Comparison of ENCODE assay signal across 15 cellular contexts in genomic region chr14:33765251-33765650, GRCh38.
DNase-seq lines count a peak whose midpoint lies in the region; ATAC-seq, FAIRE-seq and TF ChIP-seq lines count a peak whose summit lies in the region.
"Had no signal": no experiment of that assay in that cellular context is flagged by ENCODE, and none has a peak within 500 bp of the region (broad histone marks: within the 10 kb centered on the region; RNA-seq: fewer than 3 reads in every experiment).

No MANE protein-coding gene starts in this region.

- H3K14ac ChIP-seq in H1 (ENCODE audit: insufficient read length) = no peak overlapping the region

- no peaks in the 10 kb centered on the region for H4K20me1 ChIP-seq in H1 (replicated peaks in 1 of 2; ENCODE audit: control insufficient read depth in 1 of 2, insufficient read depth in 2 of 2, low read length in 2 of 2)

- no peak overlapping the region for H2BK15ac ChIP-seq in H1 (ENCODE audit: low read length)

- H3K9ac ChIP-seq in H1 (replicated peaks in 1 of 4; ENCODE audit: extremely low read depth in 1 of 4, low read depth in 3 of 4, low read length in 3 of 4) = no peak overlapping the region
- H3K9ac ChIP-seq: KMS-11 had no signal

- H3K79me2 ChIP-seq in H1 (ENCODE audit: control insufficient read depth in 1 of 2, insufficient read depth in 2 of 2, low read length in 2 of 2) = no peaks in the 10 kb centered on the region

- TF ChIP-seq POLR2A in H1 (IDR thresholded peaks at IDR 0.05; ENCODE audit: control extremely low read depth in 1 of 2, low read depth in 2 of 2, low read length in 2 of 2) = no peak
- TF ChIP-seq POLR2A in right lobe of liver (IDR thresholded peaks at IDR 0.05) = no peak

- H3K23me2 ChIP-seq in H1 (ENCODE audit: low read depth, low read length) = no peaks in the 10 kb centered on the region

- peak in 1 of 2 experiments; percentile 24; a peak in 2 of 4 replicates for TF ChIP-seq RAD21 in H1 (IDR thresholded peaks at IDR 0.05 in 1 of 2, conservative IDR thresholded peaks at IDR 0.05 in 1 of 2; ENCODE audit: low read depth in 2 of 2, low read length in 2 of 2)

- no peaks in the 10 kb centered on the region for H3K9me3 ChIP-seq in H1 (ENCODE audit: insufficient read depth in 2 of 2, low read depth in 1 of 2, low read length in 1 of 2)
- no peaks in the 10 kb centered on the region for H3K9me3 ChIP-seq in right lobe of liver

- FAIRE-seq in H1 (lab: Jason Lieb, UNC) = no peak
- FAIRE-seq: H54 had no signal

- H3K4me1 ChIP-seq in H1 (replicated peaks in 1 of 4; ENCODE audit: control insufficient read depth in 3 of 4, insufficient read depth in 4 of 4, low read length in 3 of 4) (peaks cover 0 to 16% (median 6%) of the 10 kb centered on the region in 4 experiments; a peak in 2 of 7 replicates), right lobe of liver (no peaks in the 10 kb centered on the region)

- no peak overlapping the region for H4K5ac ChIP-seq in H1 (ENCODE audit: insufficient read length, low read depth, low read length)

- H2AK5ac ChIP-seq in H1 (ENCODE audit: low read depth, low read length) = no peak overlapping the region

- H3K36me3 ChIP-seq in H1 (ENCODE audit: control insufficient read depth in 2 of 4, insufficient read depth in 4 of 4, low read length in 3 of 4) (no peaks in the 10 kb centered on the region), right lobe of liver (no peaks in the 10 kb centered on the region)

- CTCF ChIA-PET in H1 (lab: Charles Lee; ENCODE audit: partially characterized antibody) = interaction anchor here (0.6 to 2.2 kb wide), 4 partner anchors 11 to 470 kb away, joined by 3 to 9 read pairs (median 4); no protein-coding TSS in a partner anchor

- WGBS in H1 (ENCODE audit: extremely low coverage in 1 of 2, insufficient coverage in 1 of 2, insufficient read length in 1 of 2, insufficient replicate concordance in 2 of 2, low coverage in 1 of 2, low lambda C conversion rate in 2 of 2, missing lambda C conversion rate in 1 of 2), 2 experiments = 4% methylated on average over 4 of the region's 4 CpGs; no CpG with 5 or more reads in 1 of the 2 experiments
- 7% methylated on average over 3 of the region's 4 CpGs for WGBS in right lobe of liver (ENCODE audit: insufficient coverage, low coverage, low lambda C conversion rate, missing lambda C conversion rate)

- no peak overlapping the region for H3K23ac ChIP-seq in H1 (ENCODE audit: insufficient read length)

- TF ChIP-seq CTCF in H1 (IDR thresholded peaks at IDR 0.05; ENCODE audit: control extremely low read depth in 1 of 3, insufficient read depth in 1 of 3, low read depth in 1 of 3, low read length in 3 of 3) = no peak
- no peak for TF ChIP-seq CTCF in right lobe of liver (IDR thresholded peaks at IDR 0.05)

- H3K27ac ChIP-seq in H1 (ENCODE audit: low read depth, low read length) = no peak overlapping the region
- H3K27ac ChIP-seq in right lobe of liver = no peak overlapping the region
- H3K27ac ChIP-seq: KMS-11 had no signal

- H3K27me3 ChIP-seq in H1 (replicated peaks in 1 of 4; ENCODE audit: control insufficient read depth in 3 of 4, extremely low read depth in 1 of 4, insufficient read depth in 3 of 4, low read length in 3 of 4) (no peaks in the 10 kb centered on the region), right lobe of liver (no peaks in the 10 kb centered on the region)

- H3K4ac ChIP-seq in H1 (replicated peaks; ENCODE audit: insufficient read length, low read depth, low read length) = no peak overlapping the region

- no peak overlapping the region for H4K91ac ChIP-seq in H1 (replicated peaks; ENCODE audit: insufficient read length, low read length)

- intact Hi-C loops in right lobe of liver (cut with DNase I) = no loop called here

- H3K4me3 ChIP-seq in H1 (ENCODE audit: extremely low read depth in 1 of 4, insufficient read depth in 2 of 4, low read depth in 3 of 4, low read length in 4 of 4) (peak overlapping the region in 1 of 4 experiments; percentile 43; a peak in 2 of 8 replicates), right lobe of liver (no peak overlapping the region)

- DNase-seq in COLO829 (ENCODE audit: low spot score) = peak; percentile 62
- peak; percentile 65 for DNase-seq in NCI-H82 treated with DMSO at 0.1 percent for 48 hours (lab: John Stamatoyannopoulos, UW; ENCODE audit: unreplicated experiment)
- peak in 1 of 2 experiments; percentile 70 for DNase-seq in H1 (ENCODE audit: low read depth in 1 of 2, low spot score in 2 of 2)
- no peak for DNase-seq in right lobe of liver
- no peak for DNase-seq in T1000 (lab: John Stamatoyannopoulos, UW)
- no peak for DNase-seq in AML-193 (lab: John Stamatoyannopoulos, UW)
- no peak for DNase-seq in effector CD4-positive, alpha-beta T cell
- no peak for DNase-seq in NOMO-1 treated with DMSO at 0.1 percent for 48 hours (lab: John Stamatoyannopoulos, UW; ENCODE audit: unreplicated experiment)
- DNase-seq: activated CD4-positive, alpha-beta T cell treated with anti-CD3 and anti-CD28 coated beads, Interleukin-2, amount 50 U/mL, for 1 hour; activated naive CD4-positive, alpha-beta T cell treated with Interleukin-2 at 50 U/mL for 16 hours; NCI-H2171; SIG-M5; stimulated activated CD4-positive, alpha-beta T cell treated with anti-CD3 and anti-CD28 coated beads, Interleukin-4, amount 100 ng/mL, for 1 hour had no signal

- H2BK12ac ChIP-seq in H1 (ENCODE audit: low read depth, low read length) = no peak overlapping the region; the same call in 1 of the 2 replicates

- no peak overlapping the region for H2BK20ac ChIP-seq in H1 (ENCODE audit: low read length)

- no peak overlapping the region; the same call in 1 of the 2 replicates for H2BK5ac ChIP-seq in H1 (ENCODE audit: low read depth, low read length)

- peak; percentile 27 to 55 (median 37) for ATAC-seq in right lobe of liver

- POLR2A ChIA-PET in H1 (lab: Charles Lee; ENCODE audit: partially characterized antibody) = interaction anchor here (0.8 to 1.1 kb wide), 2 partner anchors 11 to 17 kb away, joined by 3 to 4 read pairs; no protein-coding TSS in a partner anchor

- no peak overlapping the region for H2AFZ ChIP-seq in H1 (ENCODE audit: low read length)

- 0 out of 2 replicates have a peak overlapping the region, but pooled peaks have one; percentile 48 for H3K18ac ChIP-seq in H1 (ENCODE audit: extremely low read depth, low read length)

- no peaks in the 10 kb centered on the region for H3K79me1 ChIP-seq in H1 (ENCODE audit: low read depth, low read length)

- H2BK120ac ChIP-seq in H1 (replicated peaks; ENCODE audit: low read depth, low read length) = no peak overlapping the region

- no peak overlapping the region for H4K8ac ChIP-seq in H1 (ENCODE audit: extremely low read depth, insufficient read depth, low read length)

- TF ChIP-seq EP300 in H1 (IDR thresholded peaks at IDR 0.05; ENCODE audit: borderline replicate concordance in 1 of 2, low read depth in 2 of 2, low read length in 2 of 2) = no peak

- H3K56ac ChIP-seq in H1 (replicated peaks; ENCODE audit: insufficient read length, low read depth, low read length) = no peak overlapping the region

- H3K4me2 ChIP-seq in H1 (ENCODE audit: insufficient read depth in 1 of 2, low read depth in 2 of 2, low read length in 2 of 2) = peak overlapping the region; percentile 56 to 75
- H3K4me2 ChIP-seq: KMS-11 had no signal

TF ChIP-seq in H1, 55 proteins besides CTCF, POLR2A, EP300 and RAD21:
- no peak for TF ChIP-seq YY1 (IDR thresholded peaks at IDR 0.05; ENCODE audit: low read depth, low read length)
- TF ChIP-seq SP1 (IDR thresholded peaks at IDR 0.05; ENCODE audit: low read depth, low read length) = peak; percentile 59
- TF ChIP-seq NANOG (IDR thresholded peaks at IDR 0.05; ENCODE audit: insufficient read depth, low read depth, low read length, poor library complexity, severe bottlenecking) = peak; percentile 73
- peak in 1 of 2 experiments; percentile 44; a peak in 3 of 4 replicates for TF ChIP-seq HDAC2 (IDR thresholded peaks at IDR 0.05; ENCODE audit: borderline replicate concordance in 1 of 2, low read depth in 2 of 2, low read length in 2 of 2)

Comparison
In these comparisons a context has a peak if more than half of its experiments do, and no peak if none do; other contexts are left out.
1. DNase-seq: peak in COLO829 (single experiment) and NCI-H82 treated with DMSO at 0.1 percent for 48 hours (single experiment); none in right lobe of liver (0 of 3), T1000 (single experiment), AML-193 (0 of 2), effector CD4-positive, alpha-beta T cell (single experiment) and NOMO-1 treated with DMSO at 0.1 percent for 48 hours (single experiment).